ENCODE assay signal across 9 cellular contexts in genomic region chr7:112937651-112938390, GRCh38.
A peak's percentile ranks its signal among the peaks of the same experiment; 100 is the strongest.
DNase-seq lines count a peak whose midpoint lies in the region; ATAC-seq, FAIRE-seq and TF ChIP-seq lines count a peak whose summit lies in the region.
"Had no signal": no experiment of that assay in that cellular context is flagged by ENCODE, and none has a peak within 500 bp of the region (broad histone marks: within the 10 kb centered on the region; RNA-seq: fewer than 3 reads in every experiment).

No MANE protein-coding gene starts in this region.

- no peaks in the 10 kb centered on the region for H3F3A ChIP-seq in Loucy (ENCODE audit: low read depth)

- peak overlapping the region; percentile 82 for H3K4me2 ChIP-seq in Loucy (ENCODE audit: low read depth, low read length, poor library complexity, severe bottlenecking)

- H3K4me1 Mint-ChIP-seq in natural killer cell treated with Interleukin-12 subunit alpha and Interleukin-12 subunit beta and Interleukin-15 and Interleukin-18, amount 100 ng/mL, for 72 hours (ENCODE audit: low read depth in 2 of 2): peaks cover 26 to 47% of the 10 kb centered on the region in 2 donors

- H3K9me3 ChIP-seq in Loucy (ENCODE audit: insufficient read depth, low read depth, low read length): no peaks in the 10 kb centered on the region

- peak overlapping the region; percentile 81 for H3K4me3 ChIP-seq in Loucy (ENCODE audit: low read length, poor library complexity, severe bottlenecking)

- H3K4me3 Mint-ChIP-seq in natural killer cell treated with Interleukin-12 subunit alpha and Interleukin-12 subunit beta and Interleukin-15 and Interleukin-18, amount 100 ng/mL, for 72 hours: peak overlapping the region; percentile 95

- DNase-seq in D721Med (ENCODE audit: insufficient read length, low spot score) (no peak), NCI-H1417 treated with DMSO at 0.1 percent for 48 hours (lab: John Stamatoyannopoulos, UW) (no peak), NCI-H524 (lab: John Stamatoyannopoulos, UW) (no peak)
- DNase-seq in central memory CD4-positive, alpha-beta T cell: peak; percentile 6
- DNase-seq in natural killer cell treated with Interleukin-12 subunit alpha and Interleukin-12 subunit beta and Interleukin-15 and Interleukin-18, amount 100 ng/mL, for 72 hours (ENCODE audit: low spot score): no peak
- DNase-seq: stimulated activated CD4-positive, alpha-beta T cell treated with anti-CD3 and anti-CD28 coated beads, Interleukin-2, amount 100 ng/mL, for 24 hours had no signal

- H3K79me2 ChIP-seq in Loucy (ENCODE audit: insufficient read depth, low read length): peaks cover 64% of the 10 kb centered on the region

- H3K27me3 Mint-ChIP-seq in natural killer cell treated with Interleukin-12 subunit alpha and Interleukin-12 subunit beta and Interleukin-15 and Interleukin-18, amount 100 ng/mL, for 72 hours: no peaks in the 10 kb centered on the region

- no peak for ATAC-seq in natural killer cell treated with Interleukin-12 subunit alpha and Interleukin-12 subunit beta and Interleukin-15 and Interleukin-18, amount 100 ng/mL, for 72 hours
- ATAC-seq in HG03457 (IDR thresholded peaks at IDR 0.05; ENCODE audit: unreplicated experiment) (no peak), GM19328 (IDR thresholded peaks at IDR 0.05; ENCODE audit: unreplicated experiment) (no peak)

- H3K9ac ChIP-seq in Loucy (ENCODE audit: low read depth, low read length, poor library complexity, severe bottlenecking): peak overlapping the region; percentile 72

- peak overlapping the region; percentile 81 to 92 for H3K27ac Mint-ChIP-seq in natural killer cell treated with Interleukin-12 subunit alpha and Interleukin-12 subunit beta and Interleukin-15 and Interleukin-18, amount 100 ng/mL, for 72 hours

- peak; percentile 21 for FAIRE-seq in D721Med (lab: Jason Lieb, UNC)

- H3K9me3 Mint-ChIP-seq in natural killer cell treated with Interleukin-12 subunit alpha and Interleukin-12 subunit beta and Interleukin-15 and Interleukin-18, amount 100 ng/mL, for 72 hours: peaks cover 4% of the 10 kb centered on the region

- peaks cover 3% of the 10 kb centered on the region; the same call in 1 of the 2 replicates for H3K36me3 ChIP-seq in Loucy (ENCODE audit: insufficient read depth, low read length)

- H4K20me1 ChIP-seq in Loucy (ENCODE audit: insufficient read depth, low read length, poor library complexity, severe bottlenecking): peaks cover 62% of the 10 kb centered on the region

- no peaks in the 10 kb centered on the region for H3K9me2 ChIP-seq in Loucy (replicated peaks; ENCODE audit: low read depth, low read length)

- no peak overlapping the region for H2AFZ ChIP-seq in Loucy (ENCODE audit: low read length)

- H3K27me3 ChIP-seq in Loucy (ENCODE audit: insufficient read depth, low read length, poor library complexity, severe bottlenecking): peaks cover under 1% of the 10 kb centered on the region

- TF ChIP-seq CTCF in D721Med (IDR thresholded peaks at IDR 0.05; ENCODE audit: insufficient read depth, missing control alignments) (no peak), Loucy (conservative IDR thresholded peaks at IDR 0.05; ENCODE audit: low read length) (no peak)

- no peaks in the 10 kb centered on the region for H3K36me3 Mint-ChIP-seq in natural killer cell treated with Interleukin-12 subunit alpha and Interleukin-12 subunit beta and Interleukin-15 and Interleukin-18, amount 100 ng/mL, for 72 hours

- peaks cover 56% of the 10 kb centered on the region for H3K4me1 ChIP-seq in Loucy (ENCODE audit: insufficient read depth, low read length, poor library complexity, severe bottlenecking)
